ENCODE assay signal across 8 cellular contexts in the genomic region with DNA sequence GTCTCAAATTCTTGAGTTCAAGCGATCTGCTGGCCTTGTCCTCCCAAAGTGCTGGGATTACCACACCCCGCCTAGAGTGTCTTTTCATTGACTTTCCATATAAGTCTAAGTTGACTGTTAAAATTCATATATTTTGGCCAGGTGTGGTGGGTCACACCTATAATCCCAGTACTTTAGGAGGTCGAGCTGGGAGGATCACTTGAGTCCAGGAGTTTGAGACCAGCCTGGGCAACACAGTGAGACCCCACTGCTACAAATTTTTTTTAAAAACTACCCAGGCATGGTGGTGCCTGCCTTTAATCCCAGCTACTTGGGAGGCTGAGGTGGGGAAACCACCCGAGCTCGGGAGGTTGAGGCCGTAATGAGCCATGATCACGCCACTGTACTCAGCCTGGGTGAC.
"Had no signal": no experiment of that assay in that cellular context is flagged by ENCODE, and none has a peak within 500 bp of the region (broad histone marks: within the 10 kb centered on the region; RNA-seq: fewer than 3 reads in every experiment).

No MANE protein-coding gene starts in this region.

- FAIRE-seq: G401.6, GM12878, GM12891, GM12892, GM18507, GM19239 had no signal

- DNase-seq: GDM1, GF-D8 had no signal

- H3K4me3 ChIP-seq: GM12878 had no signal

- ATAC-seq: GM12878 had no signal
